22 cellular contexts compared by ENCODE assay signal in genomic region chr20:37364927-37365272, GRCh38. TPM values are rescaled to one million over a fixed set of nuclear protein-coding genes. Genes with fewer than 3 reads are reported as not detected.
DNase-seq lines count a peak whose midpoint lies in the region; ATAC-seq, FAIRE-seq and TF ChIP-seq lines count a peak whose summit lies in the region.
"Had no signal": no experiment of that assay in that cellular context is flagged by ENCODE, and none has a peak within 500 bp of the region (broad histone marks: within the 10 kb centered on the region; RNA-seq: fewer than 3 reads in every experiment).

No MANE protein-coding gene starts in this region.

- no peak overlapping the region for H4K91ac ChIP-seq in neuronal stem cell (ENCODE audit: low read depth, low read length, poor library complexity)

- H3K4ac ChIP-seq in neuronal stem cell (ENCODE audit: low read length): no peak overlapping the region

- in situ Hi-C loops in GM13977 (cut with MboI; ENCODE audit: low pct_unique_long_range_greater_than_20kb, low sequenced_read_pairs, unreplicated experiment) (no loop called here), GM12878 (cut with MboI) (loop anchor here (5.0 kb wide), 1 partner anchor 53 kb away; no protein-coding TSS in a partner anchor)

- intact Hi-C loops in CD14-positive monocyte (cut with micrococcal nuclease): loop anchor here in 1 of 2 donors (5.0 kb wide), 1 partner anchor 33 kb away; no protein-coding TSS in a partner anchor
- intact Hi-C loops in GM12878 (cut with micrococcal nuclease; ENCODE audit: unreplicated experiment): loop anchor here (5.0 kb wide), 1 partner anchor 73 kb away; no protein-coding TSS in a partner anchor

- no peak overlapping the region for H2BK120ac ChIP-seq in neuronal stem cell (ENCODE audit: low read depth, low read length)

- H3K27ac ChIP-seq in GM12878 (ENCODE audit: control insufficient read depth, insufficient read depth) (peak overlapping the region; percentile 87), neuronal stem cell (replicated peaks; ENCODE audit: low read length) (no peak overlapping the region)
- H3K27ac ChIP-seq: ovary, right lobe of liver had no signal

- no peak overlapping the region for H3K23ac ChIP-seq in neuronal stem cell (ENCODE audit: low read depth, low read length, poor library complexity)

- H3K4me2 ChIP-seq in GM12878 (ENCODE audit: control insufficient read depth, insufficient read depth) (peak overlapping the region; percentile 2; the same call in 1 of the 2 replicates), neuronal stem cell (ENCODE audit: insufficient read depth, low read length, poor library complexity, severe bottlenecking) (no peak overlapping the region)

- H3K27me3 Mint-ChIP-seq in CD14-positive monocyte (ENCODE audit: low read depth in 3 of 3): peaks cover 0 to 4% (median 2%) of the 10 kb centered on the region in 3 donors
- H3K27me3 Mint-ChIP-seq: activated CD4-positive, alpha-beta T cell treated with anti-CD3 and anti-CD28 coated beads for 36 hours; activated CD8-positive, alpha-beta memory T cell treated with anti-CD3 and anti-CD28 coated beads, Interleukin-2, amount 10 ng/mL, durations not matched to agents 7 days and 5 days had no signal

- no peak overlapping the region for H2BK12ac ChIP-seq in neuronal stem cell (ENCODE audit: low read length)

- H3K9ac ChIP-seq in GM12878 (ENCODE audit: control insufficient read depth, insufficient read depth, low read length): no peak overlapping the region; the same call in 1 of the 2 replicates
- H3K9ac ChIP-seq in neuronal stem cell (ENCODE audit: low read depth, low read length, poor library complexity): no peak overlapping the region

- DNase-seq in CD14-positive monocyte (ENCODE audit: low spot score): peak; percentile 45
- DNase-seq in GM13977 (ENCODE audit: low spot score): peak; percentile 66
- DNase-seq in GM12878 (ENCODE audit: low read depth, low spot score): no peak
- no peak for DNase-seq in neuronal stem cell (ENCODE audit: low spot score)
- no peak for DNase-seq in inferior parietal cortex (ENCODE audit: extremely low spot score)
- no peak for DNase-seq in T-helper 1 cell
- DNase-seq in occipital lobe (lab: John Stamatoyannopoulos, UW): no peak
- no peak for DNase-seq in activated T-cell treated with anti-CD3 and anti-CD28 coated beads, Interleukin-2, amount 50 U/mL, for 1 hour
- DNase-seq: activated CD4-positive, alpha-beta T cell treated with anti-CD3 and anti-CD28 coated beads for 36 hours; activated CD8-positive, alpha-beta memory T cell treated with anti-CD3 and anti-CD28 coated beads, Interleukin-2, amount 10 ng/mL, durations not matched to agents 7 days and 5 days; activated gamma-delta T cell; amniotic stem cell; cerebellar nuclear complex; GDM1; mucosa of descending colon; NCI-H1417 treated with DMSO at 0.1 percent for 48 hours; SHP77; stimulated activated CD4-positive, alpha-beta T cell treated with anti-CD3 and anti-CD28 coated beads, Interleukin-2, amount 100 ng/mL, for 24 hours had no signal

- 90% methylated on average over 3 of the region's 3 CpGs for WGBS in GM12878 (ENCODE audit: insufficient coverage, insufficient replicate concordance, low lambda C conversion rate, missing lambda C conversion rate)
- no CpG with 5 or more reads among the region's 3 CpGs for WGBS in neuronal stem cell (ENCODE audit: extremely low coverage in 2 of 2, insufficient read length in 2 of 2, insufficient replicate concordance in 1 of 2), 2 donors

- H2BK5ac ChIP-seq in neuronal stem cell (ENCODE audit: low read length): no peak overlapping the region

- CTCF ChIA-PET in GM12878 (lab: Yijun Ruan, JAX): interaction anchor here (1.3 to 2.5 kb wide), 2 partner anchors 74 to 95 kb away, joined by 3 to 12 read pairs; no protein-coding TSS in a partner anchor

- H3K18ac ChIP-seq in neuronal stem cell (ENCODE audit: low read length): peak overlapping the region; percentile 16

- TF ChIP-seq POLR2A in GM12878 (IDR thresholded peaks at IDR 0.05; ENCODE audit: low read depth, low read length): no peak

- peaks cover 0 to 2% (median 0%) of the 10 kb centered on the region in 7 donors for H3K9me3 Mint-ChIP-seq in CD14-positive monocyte

- TF ChIP-seq RAD21 in GM12878 (IDR thresholded peaks at IDR 0.05; ENCODE audit: insufficient read depth, low read depth, low read length): 0 out of 2 replicates have a peak, but pooled peaks have one; percentile 6

- H3K4me1 ChIP-seq in GM12878 (ENCODE audit: control insufficient read depth, insufficient read depth, low read length) (peaks cover 69% of the 10 kb centered on the region), neuronal stem cell (ENCODE audit: control insufficient read depth in 2 of 2, insufficient read depth in 1 of 2, low read depth in 1 of 2, low read length in 2 of 2) (no peaks in the 10 kb centered on the region)
- H3K4me1 ChIP-seq: right lobe of liver had no signal

- no peak overlapping the region for H3K14ac ChIP-seq in neuronal stem cell (ENCODE audit: low read length)

- no peak overlapping the region for H2AK5ac ChIP-seq in neuronal stem cell (ENCODE audit: low read depth, low read length)

- H3K36me3 Mint-ChIP-seq in CD14-positive monocyte: peaks cover 42% of the 10 kb centered on the region in 2 donors
- H3K36me3 Mint-ChIP-seq: activated CD8-positive, alpha-beta memory T cell treated with anti-CD3 and anti-CD28 coated beads, Interleukin-2, amount 10 ng/mL, durations not matched to agents 7 days and 5 days had no signal

- H2BK15ac ChIP-seq in neuronal stem cell (ENCODE audit: low read length): no peak overlapping the region

- FAIRE-seq in GM12878 (lab: Jason Lieb, UNC): no peak
- FAIRE-seq: H1 had no signal

- H3K27ac Mint-ChIP-seq in CD14-positive monocyte: peak overlapping the region; percentile 36 to 95 (median 86)
- H3K27ac Mint-ChIP-seq: activated CD4-positive, alpha-beta T cell treated with anti-CD3 and anti-CD28 coated beads for 36 hours; activated CD8-positive, alpha-beta memory T cell treated with anti-CD3 and anti-CD28 coated beads, Interleukin-2, amount 10 ng/mL, durations not matched to agents 7 days and 5 days had no signal

- no peak for TF ChIP-seq CTCF in CD14-positive monocyte (IDR thresholded peaks at IDR 0.05)
- peak; percentile 2 for TF ChIP-seq CTCF in GM13977 (IDR thresholded peaks at IDR 0.05; ENCODE audit: extremely low read depth, insufficient read depth, missing control alignments)
- peak in 2 of 3 experiments; percentile 16 to 25; a peak in 1 of 6 replicates for TF ChIP-seq CTCF in GM12878 (IDR thresholded peaks at IDR 0.05 in 2 of 3, conservative IDR thresholded peaks at IDR 0.05 in 1 of 3; ENCODE audit: control insufficient read depth in 2 of 3, extremely low read depth in 1 of 3, insufficient read depth in 1 of 3, low read depth in 3 of 3, low read length in 3 of 3)

- ATAC-seq in GM12878: peak; percentile 38
- ATAC-seq: activated CD4-positive, alpha-beta T cell treated with anti-CD3 and anti-CD28 coated beads for 36 hours; activated CD8-positive, alpha-beta memory T cell treated with anti-CD3 and anti-CD28 coated beads, Interleukin-2, amount 10 ng/mL, durations not matched to agents 7 days and 5 days; left cardiac atrium; mucosa of descending colon; right lobe of liver had no signal

- BruUV-seq in GM12878 (replicated peaks; lab: Mats Ljungman, UMichigan): no TSS peak

- H3K4me3 Mint-ChIP-seq in CD14-positive monocyte: no peak overlapping the region
- H3K4me3 Mint-ChIP-seq: activated CD4-positive, alpha-beta T cell treated with anti-CD3 and anti-CD28 coated beads for 36 hours; activated CD8-positive, alpha-beta memory T cell treated with anti-CD3 and anti-CD28 coated beads, Interleukin-2, amount 10 ng/mL, durations not matched to agents 7 days and 5 days had no signal

- SMC1A ChIA-PET in GM12878 (lab: Charles Lee; ENCODE audit: uncharacterized antibody, unreplicated experiment): interaction anchor here (0.9 to 2.3 kb wide), 9 partner anchors 9 to 95 kb away, joined by 3 to 12 read pairs (median 5); no protein-coding TSS in a partner anchor

- RAD21 ChIA-PET in GM12878 (lab: Charles Lee; ENCODE audit: unreplicated experiment): interaction anchor here (0.6 to 1.4 kb wide), 6 partner anchors 15 to 95 kb away, joined by 3 to 5 read pairs (median 3); no protein-coding TSS in a partner anchor

- H3K79me1 ChIP-seq in neuronal stem cell (ENCODE audit: low read depth, low read length): peaks cover 18% of the 10 kb centered on the region

- no peak for TF ChIP-seq EP300 in GM12878 (IDR thresholded peaks at IDR 0.05; ENCODE audit: borderline replicate concordance in 1 of 2, control insufficient read depth in 1 of 2, low read depth in 2 of 2, low read length in 2 of 2)

- H4K20me1 ChIP-seq in GM12878 (ENCODE audit: control insufficient read depth, insufficient read depth): no peaks in the 10 kb centered on the region

- no peak overlapping the region for H2AFZ ChIP-seq in GM12878 (ENCODE audit: control insufficient read depth, low read depth, low read length)
- no peak overlapping the region for H2AFZ ChIP-seq in neuronal stem cell (ENCODE audit: low read length)

- H3K36me3 ChIP-seq in GM12878 (ENCODE audit: control insufficient read depth in 2 of 2, insufficient read depth in 2 of 2, low read length in 1 of 2) (peaks cover 19 to 29% of the 10 kb centered on the region in 2 experiments), neuronal stem cell (replicated peaks in 1 of 2; ENCODE audit: control insufficient read depth in 2 of 2, insufficient read depth in 2 of 2, low read length in 2 of 2) (peaks cover 6 to 38% of the 10 kb centered on the region in 2 donors)
- H3K36me3 ChIP-seq: ovary, right lobe of liver had no signal

- H3K27me3 ChIP-seq in GM12878 (replicated peaks in 1 of 2; ENCODE audit: control insufficient read depth in 2 of 2, insufficient read depth in 2 of 2, low read length in 1 of 2) (no peaks in the 10 kb centered on the region), neuronal stem cell (ENCODE audit: control insufficient read depth in 3 of 3, insufficient read depth in 3 of 3, low read depth in 1 of 3, low read length in 3 of 3) (no peaks in the 10 kb centered on the region)
- H3K27me3 ChIP-seq: ovary, right lobe of liver had no signal

- H3K4me1 Mint-ChIP-seq in CD14-positive monocyte: peaks cover 39% of the 10 kb centered on the region
- H3K4me1 Mint-ChIP-seq: activated CD8-positive, alpha-beta memory T cell treated with anti-CD3 and anti-CD28 coated beads, Interleukin-2, amount 10 ng/mL, durations not matched to agents 7 days and 5 days had no signal

- no peak overlapping the region for H3K4me3 ChIP-seq in GM12878
- H3K4me3 ChIP-seq in neuronal stem cell (ENCODE audit: low read length in 2 of 2): no peak overlapping the region
- H3K4me3 ChIP-seq: mucosa of descending colon, ovary, right lobe of liver had no signal

- POLR2A ChIA-PET in GM12878 (lab: Charles Lee): interaction anchor here (0.6 to 1.2 kb wide), 3 partner anchors 16 to 30 kb away, joined by 3 to 5 read pairs (median 4); no protein-coding TSS in a partner anchor

- H4K8ac ChIP-seq in neuronal stem cell (ENCODE audit: low read depth, low read length): no peak overlapping the region

- H3K9me3 ChIP-seq in GM12878 (replicated peaks; ENCODE audit: control insufficient read depth, insufficient read depth, low read length): peaks cover 3% of the 10 kb centered on the region; the same call in 1 of the 3 replicates
- no peaks in the 10 kb centered on the region for H3K9me3 ChIP-seq in neuronal stem cell (replicated peaks in 1 of 2; ENCODE audit: control insufficient read depth in 2 of 2, insufficient read depth in 1 of 2, low read depth in 1 of 2, low read length in 2 of 2)
- H3K9me3 ChIP-seq: mucosa of descending colon, ovary, right lobe of liver had no signal

- peaks cover 62% of the 10 kb centered on the region for H3K79me2 ChIP-seq in GM12878 (ENCODE audit: control insufficient read depth, insufficient read depth, low read length)

RNA-seq across cellular contexts. Expression of gene SRC, which starts 19.0 kb away (rescaled TPM):
- polyA plus RNA-seq in CD14-positive monocyte (1 to 10 TPM; 4.9 to 6.8 TPM), GM12878 (2011; rRNA removed) (18.4 and 32.0 TPM in 2 replicates), GM12878 (2014; fragmentation: Illumina TruSeq; extraction: Trizol) (20.3 and 33.1 TPM in 2 replicates), GM12878 (2014; fragmentation: Nextera tagmentation; extraction: Ambion mirVana) (under 1 TPM; 0.60 to 0.85 TPM), GM12878 (2014; rRNA removed) (47.1 and 61.4 TPM in 2 replicates), GM12878 (2016; fragmentation: Nextera tagmentation; extraction: Ambion mirVana) (10 to 100 TPM; 26.9 TPM)
- total RNA-seq in GM12878 (2013; cell fraction: nucleolus; rRNA removed): 118 and 148 TPM in 2 replicates
- total RNA-seq in GM12878 (2014; rRNA removed) (22.1 and 27.4 TPM in 2 replicates), GM12878 (2014; rRNA removed; fragmentation: Illumina TruSeq; extraction: Trizol) (19.3 and 20.0 TPM in 2 replicates), GM12878 (2021) (63.5 and 71.3 TPM in 2 replicates), occipital lobe (19.2 TPM)
- 15.0 TPM for polyA plus RNA-seq in GM12878 (2011; ENCODE audit: low read depth)
- polyA plus RNA-seq in GM12878 (2011; cell fraction: cytosol; rRNA removed): 41.3 and 47.7 TPM in 2 replicates
- polyA plus RNA-seq in GM12878 (2011; cell fraction: nucleus; rRNA removed): 185 and 196 TPM in 2 replicates
- polyA plus RNA-seq in GM12878 (2012): 25.3 and 26.0 TPM in 2 replicates
- polyA minus RNA-seq in GM12878 (2011; rRNA and poly(A)+ RNA removed): 41.8 and 64.6 TPM in 2 replicates
- polyA minus RNA-seq in GM12878 (2011; cell fraction: cytosol; rRNA and poly(A)+ RNA removed): 22.9 and 30.8 TPM in 2 replicates
- polyA minus RNA-seq in GM12878 (2011; cell fraction: nucleus; rRNA and poly(A)+ RNA removed): 42.9 and 73.0 TPM in 2 replicates
- 32.2 TPM for polyA plus RNA-seq in neuronal stem cell (2013, experiment 1 of 2)
- 33.5 TPM for polyA plus RNA-seq in neuronal stem cell (2013, experiment 2 of 2)

Comparison
In these comparisons a context has a peak if more than half of its experiments do, and no peak if none do; other contexts are left out.
1. DNase-seq: peak in CD14-positive monocyte (single experiment) and GM13977 (single experiment); none in GM12878 (single experiment), neuronal stem cell (single experiment), inferior parietal cortex (single experiment), T-helper 1 cell (0 of 5), occipital lobe (single experiment) and activated T-cell treated with anti-CD3 and anti-CD28 coated beads, Interleukin-2, amount 50 U/mL, for 1 hour (single experiment).